ENCODE assay signal across 9 cellular contexts in genomic region chr7:104643587-104644217, GRCh38.
DNase-seq lines count a peak whose midpoint lies in the region; ATAC-seq and TF ChIP-seq lines count a peak whose summit lies in the region.
"Had no signal": no experiment of that assay in that cellular context is flagged by ENCODE, and none has a peak within 500 bp of the region (broad histone marks: within the 10 kb centered on the region; RNA-seq: fewer than 3 reads in every experiment).

No MANE protein-coding gene starts in this region.

- no peak overlapping the region for H3K4me3 ChIP-seq in A673 (ENCODE audit: low read depth, low read length, poor library complexity, severe bottlenecking)
- H3K4me3 ChIP-seq in GM12865 (ENCODE audit: low read depth, low read length), result no peak overlapping the region
- no peak overlapping the region for H3K4me3 ChIP-seq in OCI-LY3 (ENCODE audit: low read length)
- no peak overlapping the region for H3K4me3 ChIP-seq in fibroblast of villous mesenchyme (ENCODE audit: low read depth, low read length)

- peak; percentile 73 for TF ChIP-seq CTCF in A673 (conservative IDR thresholded peaks at IDR 0.05; ENCODE audit: low read depth, low read length)
- peak; percentile 53 for TF ChIP-seq CTCF in GM12865 (IDR thresholded peaks at IDR 0.05; ENCODE audit: insufficient read depth, low read depth, low read length, missing control alignments)
- peak; percentile 94 for TF ChIP-seq CTCF in OCI-LY3 (IDR thresholded peaks at IDR 0.05; ENCODE audit: low read depth, low read length)
- TF ChIP-seq CTCF in fibroblast of villous mesenchyme (IDR thresholded peaks at IDR 0.05; ENCODE audit: insufficient read depth, low read depth, low read length), result peak; percentile 46

- no peak overlapping the region for H2AFZ ChIP-seq in OCI-LY3 (ENCODE audit: low read depth, low read length)

- no peak for ATAC-seq in GM21381 (IDR thresholded peaks at IDR 0.05; ENCODE audit: unreplicated experiment)
- no peak for ATAC-seq in HG02571 (IDR thresholded peaks at IDR 0.05; ENCODE audit: unreplicated experiment)

- H3K4me2 ChIP-seq in OCI-LY3 (ENCODE audit: low read length), result no peak overlapping the region

- BruUV-seq in A673 (replicated peaks; lab: Mats Ljungman, UMichigan), result no TSS peak

- no peaks in the 10 kb centered on the region for H4K20me1 ChIP-seq in OCI-LY3 (ENCODE audit: insufficient read depth, low read length)

- H3K27ac ChIP-seq in A673 (ENCODE audit: low read depth, low read length, poor library complexity, severe bottlenecking) (no peak overlapping the region), OCI-LY3 (ENCODE audit: low read length) (no peak overlapping the region)

- no peaks in the 10 kb centered on the region for H3K4me1 ChIP-seq in A673 (ENCODE audit: insufficient read depth, low read length, poor library complexity, severe bottlenecking)
- peaks cover 18% of the 10 kb centered on the region for H3K4me1 ChIP-seq in OCI-LY3 (ENCODE audit: low read length)

- intact Hi-C loops in A673 (cut with micrococcal nuclease; ENCODE audit: unreplicated experiment), result loop anchor here (1.0 to 5.0 kb wide), 2 partner anchors 205 to 274 kb away; no protein-coding TSS in a partner anchor

- POLR2A ChIA-PET in A673 (lab: Charles Lee; ENCODE audit: low non-redundant PET), result no interaction called here

- CTCF ChIA-PET in A673 (lab: Charles Lee), result interaction anchor here (0.6 to 1.3 kb wide), 8 partner anchors 13 to 829 kb away, joined by 3 to 6 read pairs (median 3); no protein-coding TSS in a partner anchor

- H3K27me3 ChIP-seq in A673 (replicated peaks; ENCODE audit: insufficient read depth, low read depth, low read length, poor library complexity) (peaks cover 58% of the 10 kb centered on the region), OCI-LY3 (ENCODE audit: low read depth, low read length) (no peaks in the 10 kb centered on the region)

- H3K9me3 ChIP-seq in A673 (ENCODE audit: low read depth, low read length, poor library complexity, severe bottlenecking) (no peaks in the 10 kb centered on the region), OCI-LY3 (ENCODE audit: insufficient read depth, low read length) (no peaks in the 10 kb centered on the region)

- H3K79me2 ChIP-seq in OCI-LY3 (ENCODE audit: low read length), result no peaks in the 10 kb centered on the region

- peak; percentile 49 for DNase-seq in A673 (ENCODE audit: low spot score)
- DNase-seq in GM12865 (ENCODE audit: low read depth), result peak; percentile 28
- DNase-seq in fibroblast of villous mesenchyme (ENCODE audit: low read depth), result peak; percentile 13
- no peak for DNase-seq in NK-92 treated with Interleukin-12 subunit alpha and Interleukin-12 subunit beta, amount 100 ng/mL, for 24 hours (lab: John Stamatoyannopoulos, UW)
- no peak for DNase-seq in activated effector memory CD4-positive, alpha-beta T cell treated with anti-CD3 and anti-CD28 coated beads, Interleukin-2, amount 50 U/mL, for 16 hours
- DNase-seq: activated CD8-positive, alpha-beta memory T cell treated with anti-CD3 and anti-CD28 coated beads, Interleukin-2, amount 50 U/mL, for 48 hours had no signal

- H3K9ac ChIP-seq in OCI-LY3 (ENCODE audit: low read length), result no peak overlapping the region

- H3K36me3 ChIP-seq in A673 (ENCODE audit: insufficient read depth, low read length, poor library complexity, severe bottlenecking) (no peaks in the 10 kb centered on the region), OCI-LY3 (replicated peaks; ENCODE audit: low read depth, low read length) (no peaks in the 10 kb centered on the region)

Comparison
In these comparisons a context has a peak if more than half of its experiments do, and no peak if none do; other contexts are left out.
1. DNase-seq: peak in A673 (single experiment), GM12865 (single experiment) and fibroblast of villous mesenchyme (single experiment); none in NK-92 treated with Interleukin-12 subunit alpha and Interleukin-12 subunit beta, amount 100 ng/mL, for 24 hours (single experiment) and activated effector memory CD4-positive, alpha-beta T cell treated with anti-CD3 and anti-CD28 coated beads, Interleukin-2, amount 50 U/mL, for 16 hours (single experiment).
2. Peak in every context shown above with its lines, with median percentiles within 50 percentile points of each other: CTCF ChIP-seq.